ENCODE assay signal across 21 cellular contexts in genomic region chr6:128150376-128150775, GRCh38.
DNase-seq lines count a peak whose midpoint lies in the region; ATAC-seq and TF ChIP-seq lines count a peak whose summit lies in the region.
"Had no signal": no experiment of that assay in that cellular context is flagged by ENCODE, and none has a peak within 500 bp of the region (broad histone marks: within the 10 kb centered on the region; RNA-seq: fewer than 3 reads in every experiment).

No MANE protein-coding gene starts in this region.

- no peaks in the 10 kb centered on the region for H3K4me1 ChIP-seq in Peyer's patch
- H3K4me1 ChIP-seq: BLaER1 had no signal

- H3F3A ChIP-seq in neural cell (ENCODE audit: insufficient read depth, low read length, poor library complexity, severe bottlenecking): no peaks in the 10 kb centered on the region

- H3K36me3 Mint-ChIP-seq in glutamatergic neuron (ENCODE audit: unreplicated experiment): no peaks in the 10 kb centered on the region
- H3K36me3 Mint-ChIP-seq: CD8-positive, alpha-beta memory T cell had no signal

- H3K27me3 ChIP-seq in neural cell (ENCODE audit: insufficient read depth, low read depth, low read length) (no peaks in the 10 kb centered on the region), Peyer's patch (no peaks in the 10 kb centered on the region)
- H3K27me3 ChIP-seq: BLaER1 had no signal

- peak; percentile 7 for DNase-seq in NCI-H2171 treated with DMSO at 0.1 percent for 48 hours (lab: John Stamatoyannopoulos, UW)
- DNase-seq in NCI-H2171 (lab: John Stamatoyannopoulos, UW): no peak
- no peak for DNase-seq in glutamatergic neuron
- DNase-seq in DMS153 treated with DMSO at 0.1 percent for 48 hours (lab: John Stamatoyannopoulos, UW; ENCODE audit: unreplicated experiment): no peak
- no peak for DNase-seq in Peyer's patch
- DNase-seq in SW480 (ENCODE audit: low spot score): no peak
- DNase-seq: CD4-positive, alpha-beta T cell; CD8-positive, alpha-beta memory T cell; DMS 273 treated with DMSO at 0.1 percent for 48 hours; DMS53; DMS79 treated with DMSO at 0.1 percent for 48 hours; GF-D8; GM23248; H9 had no signal

- TF ChIP-seq POLR2A in Peyer's patch (IDR thresholded peaks at IDR 0.05): no peak

- H3K4me3 ChIP-seq in neural cell (ENCODE audit: low read length): no peak overlapping the region
- H3K4me3 ChIP-seq in Peyer's patch: no peak overlapping the region
- H3K4me3 ChIP-seq: BLaER1, GM23248 had no signal

- H2AFZ ChIP-seq in neural cell (ENCODE audit: low read depth, low read length): no peak overlapping the region
- H2AFZ ChIP-seq: GM23248 had no signal

- TF ChIP-seq EP300 in neural cell (conservative IDR thresholded peaks at IDR 0.05; ENCODE audit: poor library complexity, severe bottlenecking): no peak

- H3K4me1 Mint-ChIP-seq in glutamatergic neuron (ENCODE audit: low read depth, unreplicated experiment): peaks cover 35% of the 10 kb centered on the region
- H3K4me1 Mint-ChIP-seq: CD8-positive, alpha-beta memory T cell; H9 had no signal

- no peaks in the 10 kb centered on the region for H3K27me3 Mint-ChIP-seq in glutamatergic neuron (ENCODE audit: unreplicated experiment)
- H3K27me3 Mint-ChIP-seq: B cell; CD4-positive, alpha-beta T cell had no signal

- H3K4me2 ChIP-seq in neural cell (ENCODE audit: low read length): no peak overlapping the region
- H3K4me2 ChIP-seq: BLaER1 had no signal

- TF ChIP-seq CTCF in glutamatergic neuron (IDR thresholded peaks at IDR 0.05; ENCODE audit: partially characterized antibody, unreplicated experiment): no peak
- no peak for TF ChIP-seq CTCF in neural cell (IDR thresholded peaks at IDR 0.05; ENCODE audit: poor library complexity, severe bottlenecking)
- no peak for TF ChIP-seq CTCF in Peyer's patch (IDR thresholded peaks at IDR 0.05)

- peak overlapping the region; percentile 85 for H3K27ac Mint-ChIP-seq in glutamatergic neuron (ENCODE audit: unreplicated experiment)
- H3K27ac Mint-ChIP-seq: B cell; CD4-positive, alpha-beta T cell; CD8-positive, alpha-beta memory T cell had no signal

- no peaks in the 10 kb centered on the region for H3K79me2 ChIP-seq in neural cell (replicated peaks; ENCODE audit: insufficient read depth, low read length)

- H3K4me3 Mint-ChIP-seq in glutamatergic neuron (ENCODE audit: unreplicated experiment): peak overlapping the region; percentile 11
- H3K4me3 Mint-ChIP-seq: B cell; CD4-positive, alpha-beta T cell; CD8-positive, alpha-beta memory T cell; H9 had no signal

- H3K9ac ChIP-seq in neural cell (ENCODE audit: low read length): no peak overlapping the region
- H3K9ac ChIP-seq: BLaER1, GM23248 had no signal

- no peak for ATAC-seq in GM18870 (IDR thresholded peaks at IDR 0.05; ENCODE audit: unreplicated experiment)
- ATAC-seq: HCT116 had no signal

- H4K20me1 ChIP-seq in neural cell (ENCODE audit: insufficient read depth): no peaks in the 10 kb centered on the region
- H4K20me1 ChIP-seq: BLaER1 had no signal

- H3K36me3 ChIP-seq in neural cell (ENCODE audit: insufficient read depth, low read length) (no peaks in the 10 kb centered on the region), Peyer's patch (no peaks in the 10 kb centered on the region)
- H3K36me3 ChIP-seq: BLaER1 had no signal

- no peak for TF ChIP-seq RAD21 in neural cell (conservative IDR thresholded peaks at IDR 0.05)

- H3K9me2 ChIP-seq in neural cell (ENCODE audit: insufficient read depth, low read length): no peaks in the 10 kb centered on the region

- peaks cover 4% of the 10 kb centered on the region for H3K9me3 Mint-ChIP-seq in glutamatergic neuron (ENCODE audit: unreplicated experiment)
- H3K9me3 Mint-ChIP-seq: CD4-positive, alpha-beta T cell; CD8-positive, alpha-beta memory T cell; H9 had no signal

- H3K9me3 ChIP-seq in neural cell (ENCODE audit: low read length) (no peaks in the 10 kb centered on the region), Peyer's patch (no peaks in the 10 kb centered on the region)
- H3K9me3 ChIP-seq: BLaER1 had no signal

- H3K27ac ChIP-seq in neural cell (ENCODE audit: low read length) (no peak overlapping the region), Peyer's patch (no peak overlapping the region)
- H3K27ac ChIP-seq: 22Rv1, BLaER1, C4-2B, GM23248 had no signal

TF ChIP-seq in neural cell, 6 proteins besides CTCF, POLR2A, EP300 and RAD21:
- peak; percentile 43 for TF ChIP-seq REST (IDR thresholded peaks at IDR 0.05; ENCODE audit: borderline replicate concordance)
- TF ChIP-seq POLR2AphosphoS5 (IDR thresholded peaks at IDR 0.05): no peak
- no peak for TF ChIP-seq TAF1 (IDR thresholded peaks at IDR 0.05; ENCODE audit: low read depth)
- TF ChIP-seq EZH2 (IDR thresholded peaks at IDR 0.05; ENCODE audit: borderline replicate concordance, insufficient read depth, low read length, poor library complexity, severe bottlenecking): no peak
